10 cellular contexts compared by ENCODE assay signal in genomic region chr9:6845881-6846280, GRCh38.
A peak's percentile ranks its signal among the peaks of the same experiment; 100 is the strongest.
DNase-seq lines count a peak whose midpoint lies in the region; ATAC-seq and TF ChIP-seq lines count a peak whose summit lies in the region.
"Had no signal": no experiment of that assay in that cellular context is flagged by ENCODE, and none has a peak within 500 bp of the region (broad histone marks: within the 10 kb centered on the region; RNA-seq: fewer than 3 reads in every experiment).

No MANE protein-coding gene starts in this region.

- H3K27me3 ChIP-seq in BE2C = no peaks in the 10 kb centered on the region

- intact Hi-C loops in mucosa of descending colon (cut with DNase I, micrococcal nuclease) = no loop called here

- H3K4me1 ChIP-seq in BE2C = no peaks in the 10 kb centered on the region
- H3K4me1 ChIP-seq in mucosa of descending colon (ENCODE audit: low read depth) = no peaks in the 10 kb centered on the region

- peak; percentile 50 for ATAC-seq in mucosa of descending colon

- peaks cover 28% of the 10 kb centered on the region for H3K36me3 Mint-ChIP-seq in activated CD4-positive, alpha-beta memory T cell treated with anti-CD3 and anti-CD28 coated beads, Interleukin-2, amount 10 ng/mL, durations not matched to agents 7 days and 5 days (ENCODE audit: low read depth)

- POLR2A ChIA-PET in activated CD4-positive, alpha-beta memory T cell treated with anti-CD3 and anti-CD28 coated beads, Interleukin-2, amount 10 ng/mL, durations not matched to agents 7 days and 5 days (lab: Charles Lee) = no interaction called here

- no peaks in the 10 kb centered on the region for H3K9me3 Mint-ChIP-seq in activated CD4-positive, alpha-beta memory T cell treated with anti-CD3 and anti-CD28 coated beads, Interleukin-2, amount 10 ng/mL, durations not matched to agents 7 days and 5 days
- H3K9me3 Mint-ChIP-seq: brain had no signal

- H3K4me3 ChIP-seq in BE2C (ENCODE audit: low read depth, low read length) = no peak overlapping the region
- no peak overlapping the region for H3K4me3 ChIP-seq in epithelial cell of esophagus (ENCODE audit: low read length)
- no peak overlapping the region for H3K4me3 ChIP-seq in mucosa of descending colon

- no peak overlapping the region for H3K4me3 Mint-ChIP-seq in activated CD4-positive, alpha-beta memory T cell treated with anti-CD3 and anti-CD28 coated beads, Interleukin-2, amount 10 ng/mL, durations not matched to agents 7 days and 5 days
- H3K4me3 Mint-ChIP-seq: brain had no signal

- no peaks in the 10 kb centered on the region for H3K27me3 Mint-ChIP-seq in activated CD4-positive, alpha-beta memory T cell treated with anti-CD3 and anti-CD28 coated beads, Interleukin-2, amount 10 ng/mL, durations not matched to agents 7 days and 5 days
- H3K27me3 Mint-ChIP-seq: brain had no signal

- H3K4me1 Mint-ChIP-seq in activated CD4-positive, alpha-beta memory T cell treated with anti-CD3 and anti-CD28 coated beads, Interleukin-2, amount 10 ng/mL, durations not matched to agents 7 days and 5 days = no peaks in the 10 kb centered on the region

- CTCF ChIA-PET in activated CD4-positive, alpha-beta memory T cell treated with anti-CD3 and anti-CD28 coated beads, Interleukin-2, amount 10 ng/mL, durations not matched to agents 7 days and 5 days (lab: Charles Lee) = no interaction called here

- H3K9me3 ChIP-seq in BE2C (no peaks in the 10 kb centered on the region), mucosa of descending colon (no peaks in the 10 kb centered on the region)

- H3K36me3 ChIP-seq in BE2C (no peaks in the 10 kb centered on the region; the same call in 1 of the 2 replicates), mucosa of descending colon (ENCODE audit: low read depth) (no peaks in the 10 kb centered on the region)

- DNase-seq in BE2C (no peak), HuH-7 (ENCODE audit: low spot score) (peak; percentile 32), epithelial cell of esophagus (ENCODE audit: low read depth) (peak; percentile 77), mucosa of descending colon (peak in 1 of 3 donors; percentile 7), COLO829 (ENCODE audit: low spot score) (no peak)
- DNase-seq in stimulated activated CD4-positive, alpha-beta T cell treated with anti-CD3 and anti-CD28 coated beads, Interleukin-1b, Interleukin-23, amount 100 ng/mL, for 48 hours = no peak
- no peak for DNase-seq in activated CD4-positive, alpha-beta memory T cell treated with anti-CD3 and anti-CD28 coated beads, Interleukin-2, amount 10 ng/mL, durations not matched to agents 7 days and 5 days
- DNase-seq in stimulated activated CD4-positive, alpha-beta T cell treated with anti-CD3 and anti-CD28 coated beads, Interleukin-4, amount 100 ng/mL, for 4 hours = no peak
- DNase-seq: substantia nigra had no signal

- TF ChIP-seq CTCF in BE2C (IDR thresholded peaks at IDR 0.05; ENCODE audit: low read depth, low read length) = peak; percentile 46
- TF ChIP-seq CTCF in epithelial cell of esophagus (IDR thresholded peaks at IDR 0.05; ENCODE audit: insufficient read depth, low read depth, low read length, missing control alignments) = peak; percentile 74
- no peak for TF ChIP-seq CTCF in mucosa of descending colon (IDR thresholded peaks at IDR 0.05)

- no peak overlapping the region for H3K27ac Mint-ChIP-seq in activated CD4-positive, alpha-beta memory T cell treated with anti-CD3 and anti-CD28 coated beads, Interleukin-2, amount 10 ng/mL, durations not matched to agents 7 days and 5 days
- H3K27ac Mint-ChIP-seq: brain had no signal

Comparison
In these comparisons a context has a peak if more than half of its experiments do, and no peak if none do; other contexts are left out.
1. DNase-seq: peak in HuH-7 (single experiment) and epithelial cell of esophagus (single experiment); none in BE2C (single experiment), COLO829 (single experiment), stimulated activated CD4-positive, alpha-beta T cell treated with anti-CD3 and anti-CD28 coated beads, Interleukin-1b, Interleukin-23, amount 100 ng/mL, for 48 hours (single experiment), activated CD4-positive, alpha-beta memory T cell treated with anti-CD3 and anti-CD28 coated beads, Interleukin-2, amount 10 ng/mL, durations not matched to agents 7 days and 5 days (single experiment) and stimulated activated CD4-positive, alpha-beta T cell treated with anti-CD3 and anti-CD28 coated beads, Interleukin-4, amount 100 ng/mL, for 4 hours (0 of 2).